In the genomic region with DNA sequence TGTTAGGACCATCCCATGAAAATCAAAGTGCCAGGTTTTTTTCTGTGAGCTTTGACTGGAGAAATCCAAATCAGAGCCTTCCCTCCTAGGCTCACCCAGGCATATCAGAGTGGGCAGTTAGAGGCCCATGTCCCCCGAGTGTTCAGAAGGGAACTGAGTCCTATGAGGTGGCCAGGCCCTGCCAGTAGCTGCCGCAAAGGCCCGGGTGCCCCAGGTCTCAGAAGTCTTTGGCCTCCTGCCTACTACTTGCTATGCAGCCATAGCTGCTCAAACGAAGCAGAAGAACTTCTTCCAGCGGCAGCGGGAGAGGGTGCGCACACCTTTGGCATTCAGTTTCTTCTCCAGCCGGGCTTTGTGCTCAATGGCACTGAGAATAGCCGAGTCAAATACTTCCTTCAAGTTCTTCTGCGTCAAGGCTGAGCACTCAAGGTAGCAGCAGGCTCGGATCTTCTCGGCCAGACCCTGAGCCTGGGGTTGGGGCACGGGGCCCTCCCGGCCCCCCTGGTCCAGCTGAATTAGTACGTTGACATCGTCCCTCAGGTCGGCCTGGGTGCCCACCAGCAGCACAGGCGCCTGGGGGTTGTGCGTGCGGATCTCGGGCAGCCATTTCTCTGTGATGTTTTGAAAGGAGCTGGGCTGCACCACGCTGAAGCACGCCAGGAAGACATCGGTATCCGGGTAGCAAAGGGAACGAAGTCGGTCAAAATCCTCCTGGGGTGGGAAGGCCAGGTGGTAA, we compare ENCODE assay signal across 6 cellular contexts. TPM values are rescaled to one million over a fixed set of nuclear protein-coding genes. Genes with fewer than 3 reads are reported as not detected.
DNase-seq lines count a peak whose midpoint lies in the region; ATAC-seq and TF ChIP-seq lines count a peak whose summit lies in the region.

No MANE protein-coding gene starts in this region.

- no peaks in the 10 kb centered on the region for H3K36me3 ChIP-seq in OCI-LY3 (replicated peaks; ENCODE audit: low read depth, low read length)

- H3K27ac ChIP-seq in C4-2B (peak overlapping the region; percentile 92), OCI-LY3 (ENCODE audit: low read length) (no peak overlapping the region)

- TF ChIP-seq CTCF in C4-2B (conservative IDR thresholded peaks at IDR 0.05) = no peak
- no peak for TF ChIP-seq CTCF in OCI-LY3 (IDR thresholded peaks at IDR 0.05; ENCODE audit: low read depth, low read length)

- peaks cover 0 to 5% (median 0%) of the 10 kb centered on the region in 3 donors for H3K36me3 Mint-ChIP-seq in immature natural killer cell

- H3K27ac Mint-ChIP-seq in immature natural killer cell = no peak overlapping the region

- peaks cover 6 to 7% of the 10 kb centered on the region in 2 donors for H3K4me1 Mint-ChIP-seq in immature natural killer cell

- 0 out of 2 replicates have a peak overlapping the region, but pooled peaks have one; percentile 78 for H2AFZ ChIP-seq in OCI-LY3 (ENCODE audit: low read depth, low read length)

- peak overlapping the region in 4 of 5 donors; percentile 40 to 69 (median 59) for H3K4me3 Mint-ChIP-seq in immature natural killer cell

- peak overlapping the region; percentile 81 for H3K4me3 ChIP-seq in OCI-LY3 (ENCODE audit: low read length)

- H3K27me3 ChIP-seq in OCI-LY3 (ENCODE audit: low read depth, low read length) = no peaks in the 10 kb centered on the region

- H3K4me1 ChIP-seq in OCI-LY3 (ENCODE audit: low read length) = peaks cover 9% of the 10 kb centered on the region; the same call in 1 of the 2 replicates

- H3K9me3 ChIP-seq in OCI-LY3 (ENCODE audit: insufficient read depth, low read length) = no peaks in the 10 kb centered on the region

- peaks cover 5 to 8% (median 5%) of the 10 kb centered on the region in 3 donors for H3K27me3 Mint-ChIP-seq in immature natural killer cell (ENCODE audit: low read depth in 3 of 3)

- peak overlapping the region; percentile 71 for H3K4me2 ChIP-seq in OCI-LY3 (ENCODE audit: low read length)

- no peak for ATAC-seq in GM19467 (IDR thresholded peaks at IDR 0.05; ENCODE audit: unreplicated experiment)

- peak overlapping the region; percentile 58 for H3K9ac ChIP-seq in OCI-LY3 (ENCODE audit: low read length)

- no peaks in the 10 kb centered on the region for H3K9me3 Mint-ChIP-seq in immature natural killer cell

- H3K79me2 ChIP-seq in OCI-LY3 (ENCODE audit: low read length) = no peaks in the 10 kb centered on the region

- DNase-seq in immature natural killer cell (no peak), ureter (ENCODE audit: low spot score) (no peak), NCI-H2196 treated with DMSO at 0.1 percent for 48 hours (lab: John Stamatoyannopoulos, UW; ENCODE audit: unreplicated experiment) (no peak)

- no peaks in the 10 kb centered on the region for H4K20me1 ChIP-seq in OCI-LY3 (ENCODE audit: insufficient read depth, low read length)

RNA-seq across cellular contexts. Expression of gene RHOV, which starts 1.1 kb away (rescaled TPM):
- polyA plus RNA-seq in immature natural killer cell = not detected
- 31.4 TPM for total RNA-seq in ureter

RNA-seq across cellular contexts. Expression of gene VPS18, which starts 21.3 kb away (rescaled TPM):
- polyA plus RNA-seq in immature natural killer cell = 10 to 100 TPM; 20.8 to 36.8 (median 35.3) TPM
- total RNA-seq in ureter = 30.0 TPM

RNA-seq across cellular contexts. Expression of gene SPINT1, which starts 29.1 kb away (rescaled TPM):
- polyA plus RNA-seq in immature natural killer cell = 1 to 10 TPM in 2 of 3 donors, under 1 TPM in 1; 0.48 to 3.9 (median 1.8) TPM
- 138 TPM for total RNA-seq in ureter

RNA-seq across cellular contexts. Expression of gene PPP1R14D, which starts 44.5 kb away (rescaled TPM):
- not detected for polyA plus RNA-seq in immature natural killer cell
- total RNA-seq in ureter = not detected

RNA-seq across cellular contexts. Expression of gene DLL4, which starts 56.2 kb away (rescaled TPM):
- not detected for polyA plus RNA-seq in immature natural killer cell
- 15.2 TPM for total RNA-seq in ureter
